In the genomic region with DNA sequence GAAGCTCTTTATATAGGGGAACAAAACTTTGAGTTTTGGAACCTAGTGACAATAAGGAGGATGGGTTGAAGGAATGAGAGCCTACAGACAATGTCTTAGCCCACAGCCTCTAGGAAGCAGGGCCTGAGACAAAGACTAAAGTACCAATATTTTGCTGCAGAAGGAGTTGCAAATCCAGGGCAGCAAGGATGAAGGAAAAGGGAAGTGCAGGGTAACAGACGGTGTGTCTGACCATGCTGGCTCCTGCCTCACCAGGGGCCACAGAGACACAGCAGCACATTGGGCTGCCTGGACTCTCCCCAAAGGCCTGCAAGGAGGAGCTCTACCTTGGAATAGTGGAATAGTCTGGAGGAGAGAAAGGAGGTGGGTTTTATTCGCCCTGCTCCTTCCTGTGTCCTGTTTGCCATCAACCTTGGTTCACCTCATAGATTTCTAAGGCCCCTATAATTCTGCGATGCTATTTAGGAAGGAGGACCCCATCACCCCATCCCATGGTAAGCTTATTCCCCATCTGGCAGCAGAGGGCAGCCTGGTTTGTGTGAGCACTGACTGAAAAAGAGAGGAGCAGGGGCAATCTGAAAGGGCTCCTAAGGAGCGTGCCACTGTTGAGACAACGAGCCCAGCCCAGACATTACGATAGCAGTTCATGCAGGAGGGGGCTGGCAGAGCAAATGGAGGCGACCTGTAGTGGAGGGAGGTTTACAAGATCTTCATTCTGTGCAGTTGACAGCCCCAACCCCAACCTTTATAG, we compare ENCODE assay signal across 19 cellular contexts.
DNase-seq lines count a peak whose midpoint lies in the region; ATAC-seq and TF ChIP-seq lines count a peak whose summit lies in the region.
"Had no signal": no experiment of that assay in that cellular context is flagged by ENCODE, and none has a peak within 500 bp of the region (broad histone marks: within the 10 kb centered on the region; RNA-seq: fewer than 3 reads in every experiment).

No MANE protein-coding gene starts in this region.

- no peaks in the 10 kb centered on the region for H3K9me3 ChIP-seq in T-helper 17 cell (ENCODE audit: control insufficient read depth, low read length, poor library complexity, severe bottlenecking)
- H3K9me3 ChIP-seq in right lobe of liver = no peaks in the 10 kb centered on the region
- H3K9me3 ChIP-seq: breast epithelium, thoracic aorta had no signal

- DNase-seq in AML-193 (lab: John Stamatoyannopoulos, UW) = peak; percentile 33 to 50
- no peak for DNase-seq in HFFc6
- no peak for DNase-seq in T-helper 17 cell
- DNase-seq in right lobe of liver = no peak
- DNase-seq in DMS53 treated with DMSO at 0.1 percent for 48 hours (lab: John Stamatoyannopoulos, UW; ENCODE audit: unreplicated experiment) = no peak
- DNase-seq: activated CD4-positive, alpha-beta T cell treated with anti-CD3 and anti-CD28 coated beads, Interleukin-2, amount 10 ng/mL, durations not matched to agents 24 days and 14 days; CD4-positive, alpha-beta T cell; cortex of kidney; naive thymus-derived CD8-positive, alpha-beta T cell; NCI-H1105; NCI-H2081 had no signal

- no peak for TF ChIP-seq POLR2A in right lobe of liver (IDR thresholded peaks at IDR 0.05)

- TF ChIP-seq CTCF in HFFc6 (IDR thresholded peaks at IDR 0.05) (peak; percentile 24; the same call in 1 of the 2 replicates), right lobe of liver (IDR thresholded peaks at IDR 0.05) (no peak)

- H3K27ac Mint-ChIP-seq in HFFc6 = peak overlapping the region; percentile 97
- peak overlapping the region; percentile 73 for H3K27ac Mint-ChIP-seq in T-helper 17 cell
- H3K27ac Mint-ChIP-seq: activated CD4-positive, alpha-beta T cell treated with anti-CD3 and anti-CD28 coated beads, Interleukin-2, amount 10 ng/mL, durations not matched to agents 24 days and 14 days; activated T-helper 2 cell treated with anti-CD3 and anti-CD28 coated beads, Interferon-gamma antibody, Interleukin-2, Interleukin-4, amounts not matched to agents 10 μg/mL and 5 μg/mL and 100 μg/mL, durations not matched to agents 14 hours and 24 hours and 36 hours; CD4-positive, alpha-beta T cell had no signal

- no peak overlapping the region for H3K4me3 ChIP-seq in right lobe of liver
- H3K4me3 ChIP-seq: breast epithelium, thoracic aorta had no signal

- no peak overlapping the region; the same call in 1 of the 2 replicates for H3K4me3 Mint-ChIP-seq in HFFc6
- H3K4me3 Mint-ChIP-seq in T-helper 17 cell = no peak overlapping the region
- H3K4me3 Mint-ChIP-seq: activated CD4-positive, alpha-beta T cell treated with anti-CD3 and anti-CD28 coated beads, Interleukin-2, amount 10 ng/mL, durations not matched to agents 24 days and 14 days; CD4-positive, alpha-beta T cell had no signal

- H3K4me1 Mint-ChIP-seq in HFFc6 (ENCODE audit: low read depth) (peaks cover 87% of the 10 kb centered on the region), T-helper 17 cell (peaks cover 30% of the 10 kb centered on the region)
- H3K4me1 Mint-ChIP-seq: activated CD4-positive, alpha-beta T cell treated with anti-CD3 and anti-CD28 coated beads, Interleukin-2, amount 10 ng/mL, durations not matched to agents 24 days and 14 days had no signal

- no peaks in the 10 kb centered on the region for H3K27me3 ChIP-seq in right lobe of liver
- H3K27me3 ChIP-seq: breast epithelium, foreskin keratinocyte had no signal

- peaks cover 0 to 32% (median 12%) of the 10 kb centered on the region in 4 donors for H3K4me1 ChIP-seq in right lobe of liver

- H3K36me3 Mint-ChIP-seq in HFFc6 (ENCODE audit: low read depth) (peaks cover 19% of the 10 kb centered on the region), T-helper 17 cell (ENCODE audit: low read depth) (peaks cover 6% of the 10 kb centered on the region)

- H3K36me3 ChIP-seq in right lobe of liver = no peaks in the 10 kb centered on the region
- H3K36me3 ChIP-seq: breast epithelium, thoracic aorta had no signal

- ATAC-seq in T-helper 17 cell (no peak), right lobe of liver (no peak), GM18520 (IDR thresholded peaks at IDR 0.05; ENCODE audit: unreplicated experiment) (no peak), HG03469 (IDR thresholded peaks at IDR 0.05; ENCODE audit: unreplicated experiment) (no peak), GM21529 (IDR thresholded peaks at IDR 0.05; ENCODE audit: unreplicated experiment) (no peak)
- ATAC-seq: naive thymus-derived CD8-positive, alpha-beta T cell had no signal

- H3K9me3 Mint-ChIP-seq in HFFc6 = no peaks in the 10 kb centered on the region
- H3K9me3 Mint-ChIP-seq: activated CD4-positive, alpha-beta T cell treated with anti-CD3 and anti-CD28 coated beads, Interleukin-2, amount 10 ng/mL, durations not matched to agents 24 days and 14 days; activated T-helper 2 cell treated with anti-CD3 and anti-CD28 coated beads, Interferon-gamma antibody, Interleukin-2, Interleukin-4, amounts not matched to agents 10 μg/mL and 5 μg/mL and 100 μg/mL, durations not matched to agents 14 hours and 24 hours and 36 hours; CD4-positive, alpha-beta T cell; naive thymus-derived CD8-positive, alpha-beta T cell had no signal

- 97% methylated on average over 5 of the region's 7 CpGs for WGBS in right lobe of liver (ENCODE audit: insufficient coverage, low coverage, low lambda C conversion rate, missing lambda C conversion rate)

- H3K27ac ChIP-seq in right lobe of liver = peak overlapping the region in 2 of 3 donors; percentile 24 to 47
- H3K27ac ChIP-seq: foreskin keratinocyte, RWPE1, thoracic aorta had no signal

- intact Hi-C loops in right lobe of liver (cut with DNase I) = no loop called here

- peaks cover 1% of the 10 kb centered on the region for H3K27me3 Mint-ChIP-seq in HFFc6 (ENCODE audit: insufficient read depth)
- H3K27me3 Mint-ChIP-seq in T-helper 17 cell = no peaks in the 10 kb centered on the region
- H3K27me3 Mint-ChIP-seq: activated CD4-positive, alpha-beta T cell treated with anti-CD3 and anti-CD28 coated beads, Interleukin-2, amount 10 ng/mL, durations not matched to agents 24 days and 14 days; CD4-positive, alpha-beta T cell; naive thymus-derived CD8-positive, alpha-beta T cell had no signal

Comparison
In these comparisons a context has a peak if more than half of its experiments do, and no peak if none do; other contexts are left out.
1. DNase-seq: peak in AML-193 (2 of 2); none in HFFc6 (single experiment), T-helper 17 cell (0 of 3), right lobe of liver (0 of 3) and DMS53 treated with DMSO at 0.1 percent for 48 hours (single experiment).